Comparison of ENCODE assay signal across 19 cellular contexts in genomic region chr2:177585234-177585863, GRCh38.
DNase-seq lines count a peak whose midpoint lies in the region; ATAC-seq and TF ChIP-seq lines count a peak whose summit lies in the region.
"Had no signal": no experiment of that assay in that cellular context is flagged by ENCODE, and none has a peak within 500 bp of the region (broad histone marks: within the 10 kb centered on the region; RNA-seq: fewer than 3 reads in every experiment).

No MANE protein-coding gene starts in this region.

- H3K4me1 ChIP-seq in breast epithelium: peaks cover 0 to 5% of the 10 kb centered on the region in 2 donors
- peaks cover 35% of the 10 kb centered on the region for H3K4me1 ChIP-seq in muscle layer of colon (ENCODE audit: insufficient read depth, low read length)
- peaks cover 0 to 13% (median 5%) of the 10 kb centered on the region in 4 donors for H3K4me1 ChIP-seq in transverse colon
- H3K4me1 ChIP-seq: left lung, SJSA1 had no signal

- no peaks in the 10 kb centered on the region for H3K4me1 Mint-ChIP-seq in MCF 10A (ENCODE audit: insufficient read depth, unreplicated experiment)
- H3K4me1 Mint-ChIP-seq: activated CD4-positive, alpha-beta T cell treated with anti-CD3 and anti-CD28 coated beads for 36 hours; H9 had no signal

- no peaks in the 10 kb centered on the region for H3K36me3 Mint-ChIP-seq in MCF 10A (ENCODE audit: insufficient read depth, unreplicated experiment)

- no peaks in the 10 kb centered on the region for H3K9me3 Mint-ChIP-seq in MCF 10A (ENCODE audit: unreplicated experiment)
- H3K9me3 Mint-ChIP-seq: H9 had no signal

- no peak overlapping the region for H3K4me3 Mint-ChIP-seq in MCF 10A (ENCODE audit: unreplicated experiment)
- H3K4me3 Mint-ChIP-seq: activated CD4-positive, alpha-beta T cell treated with anti-CD3 and anti-CD28 coated beads for 36 hours; H9 had no signal

- H3K36me3 ChIP-seq in breast epithelium (no peaks in the 10 kb centered on the region), muscle layer of colon (ENCODE audit: insufficient read depth, low read length) (no peaks in the 10 kb centered on the region), transverse colon (no peaks in the 10 kb centered on the region)
- H3K36me3 ChIP-seq: BLaER1 treated with 17β-estradiol and CSF1 and Interleukin-3, amounts not matched to agents 10 nM and 100 nM; left lung; ovary; SJSA1 had no signal

- H3K27ac Mint-ChIP-seq in MCF 10A (ENCODE audit: low read depth, unreplicated experiment): no peak overlapping the region
- H3K27ac Mint-ChIP-seq: activated CD4-positive, alpha-beta T cell treated with anti-CD3 and anti-CD28 coated beads for 36 hours; H9 had no signal

- DNase-seq in breast epithelium (ENCODE audit: low spot score in 2 of 2) (peak in 1 of 2 donors; percentile 73), MCF 10A (ENCODE audit: unreplicated experiment) (no peak), cerebellar nuclear complex (lab: John Stamatoyannopoulos, UW) (peak; percentile 55 to 75), transverse colon (no peak), iPS-NIHi11 (ENCODE audit: low spot score) (no peak), SKM-1 (lab: John Stamatoyannopoulos, UW; ENCODE audit: unreplicated experiment) (no peak)
- DNase-seq: activated CD4-positive, alpha-beta T cell treated with anti-CD3 and anti-CD28 coated beads for 36 hours; activated CD8-positive, alpha-beta memory T cell treated with anti-CD3 and anti-CD28 coated beads, Interleukin-2, amount 50 U/mL, for 4 hours; activated gamma-delta T cell; foreskin melanocyte; H9; left lung; ovary; stimulated activated naive CD4-positive, alpha-beta T cell; T-helper 9 cell had no signal

- no peak overlapping the region for H3K9ac ChIP-seq in muscle layer of colon (ENCODE audit: low read length)
- H3K9ac ChIP-seq: BLaER1 treated with 17β-estradiol and CSF1 and Interleukin-3, amounts not matched to agents 10 nM and 100 nM had no signal

- in situ Hi-C loops in transverse colon (cut with MboI; ENCODE audit: low pct_ligation_motif_present in 1 of 4, low pct_unique_long_range_greater_than_20kb in 1 of 4, low sequenced_read_pairs in 3 of 4): no loop called here

- TF ChIP-seq EP300 in transverse colon (IDR thresholded peaks at IDR 0.05; ENCODE audit: low read depth): no peak

- CTCF ChIA-PET in MCF 10A (lab: Yijun Ruan, JAX): interaction anchor here (0.6 to 1.6 kb wide), 4 partner anchors 14 to 737 kb away, joined by 3 to 5 read pairs (median 4); no protein-coding TSS in a partner anchor

- no TSS peak for BruUV-seq in MCF 10A (replicated peaks; lab: Mats Ljungman, UMichigan)

- ATAC-seq in esophagus mucosa: no peak
- ATAC-seq: activated CD4-positive, alpha-beta T cell treated with anti-CD3 and anti-CD28 coated beads for 36 hours; left lung had no signal

- TF ChIP-seq CTCF in breast epithelium (IDR thresholded peaks at IDR 0.05): no peak
- TF ChIP-seq CTCF in MCF 10A (IDR thresholded peaks at IDR 0.05; ENCODE audit: unreplicated experiment): no peak
- TF ChIP-seq CTCF in transverse colon (IDR thresholded peaks at IDR 0.05): no peak

- POLR2A ChIA-PET in MCF 10A (lab: Yijun Ruan, JAX): no interaction called here

- H3K27me3 ChIP-seq in breast epithelium: no peaks in the 10 kb centered on the region
- no peaks in the 10 kb centered on the region for H3K27me3 ChIP-seq in muscle layer of colon (ENCODE audit: control insufficient read depth in 1 of 2, insufficient read depth in 2 of 2, low read length in 2 of 2)
- no peaks in the 10 kb centered on the region for H3K27me3 ChIP-seq in transverse colon
- H3K27me3 ChIP-seq: BLaER1 treated with 17β-estradiol and CSF1 and Interleukin-3, amounts not matched to agents 10 nM and 100 nM; left lung; ovary; SJSA1 had no signal

- H3K27me3 Mint-ChIP-seq in MCF 10A (ENCODE audit: insufficient read depth, unreplicated experiment): no peaks in the 10 kb centered on the region
- H3K27me3 Mint-ChIP-seq: activated CD4-positive, alpha-beta T cell treated with anti-CD3 and anti-CD28 coated beads for 36 hours had no signal

- H3K4me3 ChIP-seq in breast epithelium: peak overlapping the region in 1 of 3 donors; percentile 24
- no peak overlapping the region for H3K4me3 ChIP-seq in muscle layer of colon (ENCODE audit: low read depth in 1 of 2, low read length in 2 of 2)
- no peak overlapping the region for H3K4me3 ChIP-seq in transverse colon
- H3K4me3 ChIP-seq: BLaER1 treated with 17β-estradiol and CSF1 and Interleukin-3, amounts not matched to agents 10 nM and 100 nM; left lung; ovary; SJSA1 had no signal

- no peaks in the 10 kb centered on the region for H3K9me3 ChIP-seq in breast epithelium
- no peaks in the 10 kb centered on the region for H3K9me3 ChIP-seq in muscle layer of colon (ENCODE audit: low read length)
- H3K9me3 ChIP-seq in transverse colon: no peaks in the 10 kb centered on the region
- H3K9me3 ChIP-seq: BLaER1 treated with 17β-estradiol and CSF1 and Interleukin-3, amounts not matched to agents 10 nM and 100 nM; left lung; ovary; SJSA1 had no signal

- intact Hi-C loops in breast epithelium (cut with DNase I; ENCODE audit: low total_unique reads) (no loop called here), MCF 10A (cut with micrococcal nuclease) (no loop called here), transverse colon (cut with DNase I; ENCODE audit: low total_unique reads) (no loop called here)

- no peak for TF ChIP-seq POLR2A in breast epithelium (IDR thresholded peaks at IDR 0.05)
- TF ChIP-seq POLR2A in transverse colon (IDR thresholded peaks at IDR 0.05): no peak

- H3K27ac ChIP-seq in breast epithelium: peak overlapping the region; percentile 41 to 75
- peak overlapping the region; percentile 43 for H3K27ac ChIP-seq in muscle layer of colon (ENCODE audit: low read depth, low read length)
- peak overlapping the region in 3 of 4 donors; percentile 8 to 60 (median 34) for H3K27ac ChIP-seq in transverse colon
- H3K27ac ChIP-seq: BLaER1 treated with 17β-estradiol and CSF1 and Interleukin-3, amounts not matched to agents 10 nM and 100 nM; left lung; ovary; SJSA1 had no signal

- WGBS in transverse colon (ENCODE audit: low coverage in 1 of 2), 2 donors: 66 to 79% methylated on average over 4 to 5 of the region's 5 CpGs

Comparison
In these comparisons a context has a peak if more than half of its experiments do, and no peak if none do; other contexts are left out.
1. DNase-seq: peak in cerebellar nuclear complex (2 of 2); none in MCF 10A (single experiment), transverse colon (single experiment), iPS-NIHi11 (single experiment) and SKM-1 (single experiment).
2. Peak in every context shown above with its lines, with median percentiles within 50 percentile points of each other: H3K27ac ChIP-seq.